Comparison of ENCODE assay signal across 1 cellular context in genomic region chr2:111534816-111535803, GRCh38.
TF ChIP-seq lines count a peak whose summit lies in the region.

No MANE protein-coding gene starts in this region.

TF ChIP-seq in HepG2, 621 proteins besides CTCF, POLR2A, EP300 and RAD21 (continued from another document):
- TF ChIP-seq CEBPB (IDR thresholded peaks at IDR 0.05; ENCODE audit: borderline replicate concordance, low read depth, low read length) (0 out of 2 replicates have a peak, but pooled peaks have one; percentile 24), ZFP82 (CRISPR knock-in tag; IDR thresholded peaks at IDR 0.05; ENCODE audit: borderline replicate concordance) (no peak), HMGXB3 (CRISPR knock-in tag; IDR thresholded peaks at IDR 0.05; ENCODE audit: borderline replicate concordance) (no peak), ATRX (CRISPR knock-in tag; IDR thresholded peaks at IDR 0.05; ENCODE audit: borderline replicate concordance) (no peak), HMGA1 (CRISPR knock-in tag; conservative IDR thresholded peaks at IDR 0.05) (no peak), HINFP (CRISPR knock-in tag; IDR thresholded peaks at IDR 0.05; ENCODE audit: low read depth) (no peak), ZNF570 (CRISPR knock-in tag; IDR thresholded peaks at IDR 0.05; ENCODE audit: borderline replicate concordance) (no peak), ADNP (CRISPR knock-in tag; IDR thresholded peaks at IDR 0.05) (no peak), CBX5 (CRISPR knock-in tag; IDR thresholded peaks at IDR 0.05; ENCODE audit: borderline replicate concordance) (no peak), USF2 (IDR thresholded peaks at IDR 0.05; ENCODE audit: low read depth, low read length) (peak; percentile 97), USF2 (CRISPR knock-in tag; IDR thresholded peaks at IDR 0.05; ENCODE audit: borderline replicate concordance) (peak; percentile 93; the same call in 1 of the 2 replicates), PPARG (CRISPR knock-in tag; conservative IDR thresholded peaks at IDR 0.05) (peak; percentile 40; the same call in 1 of the 2 replicates), ZNF839 (CRISPR knock-in tag; IDR thresholded peaks at IDR 0.05; ENCODE audit: borderline replicate concordance) (no peak), PATZ1 (CRISPR knock-in tag; IDR thresholded peaks at IDR 0.05) (no peak)
